8 cellular contexts compared by ENCODE assay signal in genomic region chr21:39349211-39350093, GRCh38. TPM values are rescaled to one million over a fixed set of nuclear protein-coding genes. Genes with fewer than 3 reads are reported as not detected.
A peak's percentile ranks its signal among the peaks of the same experiment; 100 is the strongest.
DNase-seq lines count a peak whose midpoint lies in the region; ATAC-seq and TF ChIP-seq lines count a peak whose summit lies in the region.

No MANE protein-coding gene starts in this region.

- CTCF ChIA-PET in PC-9 (lab: Charles Lee), result no interaction called here

- H3K4me3 Mint-ChIP-seq in activated T-cell treated with anti-CD3 and anti-CD28 coated beads, Interleukin-2, amount 50 U/mL, for 4 hours, result peak overlapping the region; percentile 96

- H3K27me3 ChIP-seq in PC-9 (ENCODE audit: insufficient read depth, low read depth) (no peaks in the 10 kb centered on the region), esophagus muscularis mucosa (no peaks in the 10 kb centered on the region), muscle layer of duodenum (ENCODE audit: low read depth, low read length) (no peaks in the 10 kb centered on the region)

- TF ChIP-seq POLR2A in esophagus muscularis mucosa (IDR thresholded peaks at IDR 0.05; ENCODE audit: low read depth), result no peak

- H3K9me2 ChIP-seq in PC-9 (ENCODE audit: insufficient read depth), result no peaks in the 10 kb centered on the region

- no peaks in the 10 kb centered on the region for H3K9me3 Mint-ChIP-seq in activated T-cell treated with anti-CD3 and anti-CD28 coated beads, Interleukin-2, amount 50 U/mL, for 4 hours

- peaks cover 32% of the 10 kb centered on the region for H3K4me1 ChIP-seq in PC-9 (replicated peaks; ENCODE audit: insufficient read depth)
- peaks cover 19 to 41% (median 40%) of the 10 kb centered on the region in 4 donors for H3K4me1 ChIP-seq in esophagus muscularis mucosa
- peaks cover 8 to 27% of the 10 kb centered on the region in 2 donors for H3K4me1 ChIP-seq in muscle layer of duodenum (ENCODE audit: control insufficient read depth in 1 of 2, insufficient read depth in 2 of 2, low read length in 2 of 2)

- H3K79me2 ChIP-seq in PC-9 (ENCODE audit: low read depth), result peaks cover 48% of the 10 kb centered on the region

- peak overlapping the region; percentile 97 for H3K4me2 ChIP-seq in PC-9

- H3K4me3 ChIP-seq in PC-9, result peak overlapping the region; percentile 72
- peak overlapping the region; percentile 79 to 86 (median 84) for H3K4me3 ChIP-seq in esophagus muscularis mucosa
- H3K4me3 ChIP-seq in muscle layer of duodenum (ENCODE audit: low read depth in 1 of 2, low read length in 2 of 2), result peak overlapping the region; percentile 74 to 86

- peaks cover 35% of the 10 kb centered on the region for H3K4me1 Mint-ChIP-seq in activated T-cell treated with anti-CD3 and anti-CD28 coated beads, Interleukin-2, amount 50 U/mL, for 4 hours (ENCODE audit: low read depth)

- POLR2A ChIA-PET in PC-9 (lab: Charles Lee; ENCODE audit: unreplicated experiment), result interaction anchor here (0.6 to 0.8 kb wide), 3 partner anchors 11 to 59 kb away, joined by 3 to 25 read pairs (median 3); no protein-coding TSS in a partner anchor

- DNase-seq in DMS53 (lab: John Stamatoyannopoulos, UW), result peak; percentile 98
- peak; percentile 98 for DNase-seq in KBM-7
- DNase-seq in PC-9, result peak; percentile 89 to 96
- peak; percentile 96 for DNase-seq in activated T-cell treated with anti-CD3 and anti-CD28 coated beads, Interleukin-2, amount 50 U/mL, for 4 hours
- peak; percentile 98 for DNase-seq in esophagus muscularis mucosa (ENCODE audit: extremely low spot score)
- DNase-seq in stimulated activated CD8-positive, alpha-beta memory T cell treated with anti-CD3 and anti-CD28 coated beads, Interleukin-7, amount 100 ng/mL, for 24 hours (ENCODE audit: low read depth), result peak; percentile 94

- in situ Hi-C loops in KBM-7 (cut with MboI; ENCODE audit: low pct_unique_long_range_greater_than_20kb, low sequenced_read_pairs), result no loop called here

- H3K27me3 Mint-ChIP-seq in activated T-cell treated with anti-CD3 and anti-CD28 coated beads, Interleukin-2, amount 50 U/mL, for 4 hours (ENCODE audit: low read depth), result peaks cover 2% of the 10 kb centered on the region

- peaks cover 26% of the 10 kb centered on the region for H3K36me3 Mint-ChIP-seq in activated T-cell treated with anti-CD3 and anti-CD28 coated beads, Interleukin-2, amount 50 U/mL, for 4 hours (ENCODE audit: insufficient read depth)

- H2AFZ ChIP-seq in PC-9, result peak overlapping the region; percentile 83

- TF ChIP-seq CTCF in PC-9 (conservative IDR thresholded peaks at IDR 0.05), result no peak
- no peak for TF ChIP-seq CTCF in esophagus muscularis mucosa (IDR thresholded peaks at IDR 0.05)

- ATAC-seq in GM21723 (IDR thresholded peaks at IDR 0.05; ENCODE audit: unreplicated experiment), result peak; percentile 82
- ATAC-seq in activated T-cell treated with anti-CD3 and anti-CD28 coated beads, Interleukin-2, amount 50 U/mL, for 4 hours, result peak; percentile 85 to 88

- H4K20me1 ChIP-seq in PC-9 (ENCODE audit: insufficient read depth), result peaks cover 21% of the 10 kb centered on the region

- no peak for TF ChIP-seq EP300 in esophagus muscularis mucosa (IDR thresholded peaks at IDR 0.05)

- no TSS peak for BruUV-seq in PC-9 (replicated peaks; lab: Mats Ljungman, UMichigan)

- peaks cover 21% of the 10 kb centered on the region for H3K36me3 ChIP-seq in PC-9 (ENCODE audit: low read depth)
- peaks cover 0 to 13% (median 2%) of the 10 kb centered on the region in 4 donors for H3K36me3 ChIP-seq in esophagus muscularis mucosa
- H3K36me3 ChIP-seq in muscle layer of duodenum (ENCODE audit: control insufficient read depth in 1 of 2, insufficient read depth in 2 of 2, low read length in 2 of 2), result no peaks in the 10 kb centered on the region

- 12% methylated on average over 35 of the region's 56 CpGs for WGBS in esophagus muscularis mucosa

- H3F3A ChIP-seq in PC-9 (ENCODE audit: insufficient read depth, low read depth), result peaks cover 31% of the 10 kb centered on the region

- H3K9me3 ChIP-seq in PC-9 (ENCODE audit: insufficient read depth, low read depth) (no peaks in the 10 kb centered on the region), esophagus muscularis mucosa (no peaks in the 10 kb centered on the region), muscle layer of duodenum (ENCODE audit: control insufficient read depth in 1 of 2, low read length in 2 of 2) (no peaks in the 10 kb centered on the region)

- H3K27ac ChIP-seq in PC-9, result peak overlapping the region; percentile 85
- H3K27ac ChIP-seq in esophagus muscularis mucosa (replicated peaks in 1 of 4), result peak overlapping the region; percentile 91 to 95 (median 94)
- H3K27ac ChIP-seq in muscle layer of duodenum (ENCODE audit: low read length), result peak overlapping the region; percentile 84

- intact Hi-C loops in PC-9 (cut with micrococcal nuclease; ENCODE audit: unreplicated experiment), result loop anchor here (1.0 kb wide), 3 partner anchors 31 to 39 kb away; a partner anchor contains a TSS
- intact Hi-C loops in esophagus muscularis mucosa (cut with DNase I), result no loop called here

RNA-seq across cellular contexts. Expression of gene HMGN1, which starts 0.6 kb away (rescaled TPM):
- total RNA-seq in PC-9 (2021) (369 and 402 TPM in 2 replicates), esophagus muscularis mucosa (10 to 100 TPM; 69.1 to 77.4 (median 72.1) TPM)
- total RNA-seq in activated T-cell treated with anti-CD3 and anti-CD28 coated beads, Interleukin-2, amount 50 U/mL, for 4 hours, result 100 to 1,000 TPM; 313 to 333 (median 321) TPM

RNA-seq across cellular contexts. Expression of gene BRWD1, which starts 36.0 kb away (rescaled TPM):
- total RNA-seq in PC-9 (2021), result 38.9 and 42.9 TPM in 2 replicates
- 10 to 100 TPM; 17.3 to 24.7 (median 22.9) TPM for total RNA-seq in activated T-cell treated with anti-CD3 and anti-CD28 coated beads, Interleukin-2, amount 50 U/mL, for 4 hours
- total RNA-seq in esophagus muscularis mucosa, result 100 to 1,000 TPM in 1 of 4 donors, 10 to 100 TPM in 3; 55.0 to 104 (median 67.9) TPM

Comparison
In these comparisons a context has a peak if more than half of its experiments do, and no peak if none do; other contexts are left out.
1. Peak in every context shown above with its lines: DNase-seq, ATAC-seq, H3K4me3 ChIP-seq and H3K27ac ChIP-seq.